In genomic region chr18:36527740-36528455, GRCh38 we compare ENCODE assay signal across 22 cellular contexts.
A peak's percentile ranks its signal among the peaks of the same experiment; 100 is the strongest.
DNase-seq lines count a peak whose midpoint lies in the region; ATAC-seq, FAIRE-seq and TF ChIP-seq lines count a peak whose summit lies in the region.
"Had no signal": no experiment of that assay in that cellular context is flagged by ENCODE, and none has a peak within 500 bp of the region (broad histone marks: within the 10 kb centered on the region; RNA-seq: fewer than 3 reads in every experiment).

No MANE protein-coding gene starts in this region.

- no peak overlapping the region for H4K8ac ChIP-seq in trophoblast cell (ENCODE audit: low read depth, low read length)

- H3K27me3 ChIP-seq in K562 (ENCODE audit: control insufficient read depth in 2 of 2, insufficient read depth in 2 of 2, low read length in 2 of 2) (peaks cover 0 to 22% of the 10 kb centered on the region in 2 experiments; a peak in 2 of 5 replicates), trophoblast cell (ENCODE audit: insufficient read depth, low read length) (no peaks in the 10 kb centered on the region), sigmoid colon (no peaks in the 10 kb centered on the region)
- H3K27me3 ChIP-seq: MG63, SJSA1 had no signal

- H2AFZ ChIP-seq in K562 (ENCODE audit: low read depth, low read length) (no peak overlapping the region), trophoblast cell (ENCODE audit: insufficient read depth, low read length, poor library complexity) (no peak overlapping the region)

- H2BK12ac ChIP-seq in trophoblast cell (ENCODE audit: low read length), result no peak overlapping the region

- H3K4ac ChIP-seq in trophoblast cell (ENCODE audit: low read depth, low read length), result no peak overlapping the region

- H3K79me1 ChIP-seq in trophoblast cell (ENCODE audit: low read length), result no peaks in the 10 kb centered on the region

- no peak overlapping the region for H2AK5ac ChIP-seq in trophoblast cell (ENCODE audit: low read length)

- H3K4me2 ChIP-seq in K562 (ENCODE audit: insufficient read depth, low read length), result no peak overlapping the region
- H3K4me2 ChIP-seq in trophoblast cell (ENCODE audit: low read length), result peak overlapping the region; percentile 22

- intact Hi-C loops in K562 (cut with micrococcal nuclease), result no loop called here
- intact Hi-C loops in sigmoid colon (cut with DNase I), result no loop called here

- no peaks in the 10 kb centered on the region for H3K4me1 ChIP-seq in K562 (replicated peaks in 1 of 2; ENCODE audit: control insufficient read depth in 2 of 2, insufficient read depth in 2 of 2, low read length in 2 of 2)
- peaks cover 6 to 12% of the 10 kb centered on the region in 2 experiments for H3K4me1 ChIP-seq in trophoblast cell (ENCODE audit: control insufficient read depth in 1 of 2, insufficient read depth in 2 of 2, low read length in 2 of 2)
- H3K4me1 ChIP-seq in sigmoid colon, result no peaks in the 10 kb centered on the region
- H3K4me1 ChIP-seq: Caco-2, HAP-1, SJSA1 had no signal

- H3K27me3 Mint-ChIP-seq in stimulated activated naive B cell treated with anti-CD40 and anti-IgM and Interleukin-4, amounts not matched to agents 10 μg/mL and 1 μg/mL and 100 μg/mL, for 72 hours, result peaks cover 0 to 5% of the 10 kb centered on the region in 2 donors

- no peak overlapping the region for H3K23ac ChIP-seq in trophoblast cell (ENCODE audit: low read length)

- no peak overlapping the region for H3K4me3 Mint-ChIP-seq in stimulated activated naive B cell treated with anti-CD40 and anti-IgM and Interleukin-4, amounts not matched to agents 10 μg/mL and 1 μg/mL and 100 μg/mL, for 72 hours

- H3K79me2 ChIP-seq in K562 (ENCODE audit: control insufficient read depth, insufficient read depth, low read length), result no peaks in the 10 kb centered on the region
- no peaks in the 10 kb centered on the region for H3K79me2 ChIP-seq in trophoblast cell (ENCODE audit: control insufficient read depth, insufficient read depth, low read length, poor library complexity)

- H3K9me1 ChIP-seq in K562 (ENCODE audit: control insufficient read depth, insufficient read depth, low read length), result no peaks in the 10 kb centered on the region

- no peaks in the 10 kb centered on the region for H3K36me3 Mint-ChIP-seq in stimulated activated naive B cell treated with anti-CD40 and anti-IgM and Interleukin-4, amounts not matched to agents 10 μg/mL and 1 μg/mL and 100 μg/mL, for 72 hours

- no peak overlapping the region for H4K12ac ChIP-seq in trophoblast cell (ENCODE audit: low read depth, low read length)

- no peak overlapping the region for H3K27ac ChIP-seq in K562 (ENCODE audit: extremely low read depth, low read depth, low read length)
- H3K27ac ChIP-seq in trophoblast cell (ENCODE audit: low read depth, low read length), result no peak overlapping the region
- no peak overlapping the region for H3K27ac ChIP-seq in sigmoid colon
- H3K27ac ChIP-seq: SJSA1 had no signal

- DNase-seq in DMS53 treated with DMSO at 0.1 percent for 48 hours (lab: John Stamatoyannopoulos, UW; ENCODE audit: unreplicated experiment) (peak; percentile 2), HuH-7.5 (ENCODE audit: low spot score) (peak; percentile 6), K562 (ENCODE audit: extremely low read depth in 1 of 4, low spot score in 3 of 4) (no peak), trophoblast cell (peak; percentile 56 to 79), sigmoid colon (no peak)
- DNase-seq in stimulated activated naive B cell treated with anti-CD40 and anti-IgM and Interleukin-4, amounts not matched to agents 10 μg/mL and 1 μg/mL and 100 μg/mL, for 72 hours, result no peak
- DNase-seq: AML-193, Caco-2, DMS79, GDM1, KG1, MG63, NCI-H1092 treated with DMSO at 0.1 percent for 48 hours, NCI-H1694 treated with DMSO at 0.1 percent for 48 hours, NCI-H446 treated with DMSO at 0.1 percent for 48 hours, NCI-H774 had no signal

- H4K20me1 ChIP-seq in K562 (replicated peaks; ENCODE audit: control insufficient read depth, insufficient read depth, low read length), result no peaks in the 10 kb centered on the region

- no peak for ATAC-seq in K562
- no peak for ATAC-seq in stimulated activated naive B cell treated with anti-CD40 and anti-IgM and Interleukin-4, amounts not matched to agents 10 μg/mL and 1 μg/mL and 100 μg/mL, for 72 hours (replicated peaks)
- ATAC-seq in HG02870 (IDR thresholded peaks at IDR 0.05; ENCODE audit: unreplicated experiment), result no peak

- TF ChIP-seq RAD21 in K562 (CRISPR knock-in tag; conservative IDR thresholded peaks at IDR 0.05 in 1 of 2, IDR thresholded peaks at IDR 0.05 in 1 of 2), result no peak

- TF ChIP-seq POLR2A in K562 (conservative IDR thresholded peaks at IDR 0.05) (no peak), sigmoid colon (IDR thresholded peaks at IDR 0.05) (no peak)

- no peak overlapping the region for H2BK5ac ChIP-seq in trophoblast cell (ENCODE audit: low read depth, low read length, poor library complexity)

- peaks cover 0 to 4% of the 10 kb centered on the region in 2 donors for H3K9me3 Mint-ChIP-seq in stimulated activated naive B cell treated with anti-CD40 and anti-IgM and Interleukin-4, amounts not matched to agents 10 μg/mL and 1 μg/mL and 100 μg/mL, for 72 hours

- H4K91ac ChIP-seq in trophoblast cell (ENCODE audit: low read depth, low read length), result no peak overlapping the region

- no peak for TF ChIP-seq CTCF in K562 (IDR thresholded peaks at IDR 0.05 in 2 of 3, conservative IDR thresholded peaks at IDR 0.05 in 1 of 3; ENCODE audit: insufficient read depth in 2 of 3, low read depth in 1 of 3, low read length in 3 of 3)
- TF ChIP-seq CTCF in sigmoid colon (IDR thresholded peaks at IDR 0.05), result no peak

- no TSS peak for BruUV-seq in K562 (replicated peaks; lab: Mats Ljungman, UMichigan)

- no peaks in the 10 kb centered on the region for H3K4me1 Mint-ChIP-seq in stimulated activated naive B cell treated with anti-CD40 and anti-IgM and Interleukin-4, amounts not matched to agents 10 μg/mL and 1 μg/mL and 100 μg/mL, for 72 hours

- no peak for FAIRE-seq in K562 (lab: Jason Lieb, UNC)
- FAIRE-seq: GM12892, GM19239, HTR-8/SVneo had no signal

- H3K4me3 ChIP-seq in K562 (no peak overlapping the region), trophoblast cell (ENCODE audit: low read depth, low read length) (no peak overlapping the region), sigmoid colon (no peak overlapping the region)
- H3K4me3 ChIP-seq: HAP-1, MG63, SJSA1 had no signal

- in situ Hi-C loops in K562 (cut with MboI), result no loop called here

- H3K27ac Mint-ChIP-seq in stimulated activated naive B cell treated with anti-CD40 and anti-IgM and Interleukin-4, amounts not matched to agents 10 μg/mL and 1 μg/mL and 100 μg/mL, for 72 hours, result no peak overlapping the region

- CTCF ChIA-PET in K562 (lab: Yijun Ruan, JAX; ENCODE audit: low intra/inter-chr PET ratio), result no interaction called here

- no peak overlapping the region for H2BK120ac ChIP-seq in trophoblast cell (ENCODE audit: insufficient read depth, low read length, poor library complexity)

- H3K18ac ChIP-seq in trophoblast cell (ENCODE audit: low read length), result no peak overlapping the region

- H3K9me3 ChIP-seq in K562 (replicated peaks; ENCODE audit: control insufficient read depth, insufficient read depth, low read depth, low read length), result no peaks in the 10 kb centered on the region
- H3K9me3 ChIP-seq in trophoblast cell (ENCODE audit: insufficient read depth, low read depth, low read length), result no peaks in the 10 kb centered on the region
- no peaks in the 10 kb centered on the region for H3K9me3 ChIP-seq in sigmoid colon
- H3K9me3 ChIP-seq: Caco-2, HAP-1, MG63 had no signal

- H3K9ac ChIP-seq in K562 (ENCODE audit: insufficient read depth in 1 of 2, low read depth in 2 of 2, low read length in 2 of 2) (no peak overlapping the region), trophoblast cell (ENCODE audit: low read length) (no peak overlapping the region)

- POLR2A ChIA-PET in K562 (lab: Yijun Ruan, JAX), result interaction anchor here (0.6 to 0.7 kb wide), 2 partner anchors 14 to 56 kb away, joined by 3 read pairs; no protein-coding TSS in a partner anchor

- no peaks in the 10 kb centered on the region for H3K36me3 ChIP-seq in K562 (ENCODE audit: control insufficient read depth, insufficient read depth, low read length)
- H3K36me3 ChIP-seq in trophoblast cell (ENCODE audit: control insufficient read depth in 1 of 2, insufficient read depth in 2 of 2, low read length in 2 of 2), result peaks cover 0 to 5% of the 10 kb centered on the region in 2 experiments
- no peaks in the 10 kb centered on the region for H3K36me3 ChIP-seq in sigmoid colon
- H3K36me3 ChIP-seq: HAP-1, MG63, SJSA1 had no signal

- WGBS in K562 (ENCODE audit: insufficient coverage, low coverage, missing lambda C conversion rate), result 0% methylated on average over 2 of the region's 2 CpGs
- WGBS in trophoblast cell (ENCODE audit: extremely low coverage, insufficient coverage, insufficient read length), result no CpG with 5 or more reads among the region's 2 CpGs
- 72 to 86% methylated on average over 2 of the region's 2 CpGs for WGBS in sigmoid colon, 2 donors

- no peak for TF ChIP-seq EP300 in K562 (IDR thresholded peaks at IDR 0.05; ENCODE audit: low read length)
- no peak for TF ChIP-seq EP300 in sigmoid colon (IDR thresholded peaks at IDR 0.05)

- H3K14ac ChIP-seq in trophoblast cell (ENCODE audit: low read length), result no peak overlapping the region

Comparison
In these comparisons a context has a peak if more than half of its experiments do, and no peak if none do; other contexts are left out.
1. DNase-seq: peak in DMS53 treated with DMSO at 0.1 percent for 48 hours (single experiment), HuH-7.5 (single experiment) and trophoblast cell (2 of 2); none in K562 (0 of 4), stimulated activated naive B cell treated with anti-CD40 and anti-IgM and Interleukin-4, amounts not matched to agents 10 μg/mL and 1 μg/mL and 100 μg/mL, for 72 hours (single experiment) and sigmoid colon (single experiment).